In the genomic region with DNA sequence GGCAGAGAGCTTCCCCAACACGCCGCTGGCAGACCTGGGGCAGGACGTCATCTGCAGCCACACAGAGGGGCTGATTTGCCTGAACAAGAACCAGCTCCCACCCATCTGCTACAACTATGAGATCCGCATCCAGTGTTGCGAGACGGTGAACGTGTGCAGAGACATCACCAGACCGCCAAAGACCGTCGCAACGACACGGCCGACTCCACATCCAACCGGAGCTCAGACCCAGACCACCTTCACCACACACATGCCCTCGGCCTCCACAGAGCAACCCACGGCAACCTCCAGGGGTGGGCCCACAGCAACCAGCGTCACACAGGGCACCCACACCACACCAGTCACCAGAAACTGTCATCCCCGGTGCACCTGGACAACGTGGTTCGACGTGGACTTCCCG, we compare ENCODE assay signal across 4 cellular contexts. TPM values are rescaled to one million over a fixed set of nuclear protein-coding genes. Genes with fewer than 3 reads are reported as not detected.
"Had no signal": no experiment of that assay in that cellular context is flagged by ENCODE, and none has a peak within 500 bp of the region (broad histone marks: within the 10 kb centered on the region; RNA-seq: fewer than 3 reads in every experiment).

No MANE protein-coding gene starts in this region.

RNA-seq across cellular contexts. Expression of gene MUC5AC, which starts 26.4 kb away (rescaled TPM):
- total RNA-seq: LHCN-M2, M059J, MCF 10A, NCI-H460 had no signal

RNA-seq across cellular contexts. Expression of gene MUC5B, which starts 38.7 kb away (rescaled TPM):
- total RNA-seq: LHCN-M2, M059J, MCF 10A had no signal
